In the genomic region with DNA sequence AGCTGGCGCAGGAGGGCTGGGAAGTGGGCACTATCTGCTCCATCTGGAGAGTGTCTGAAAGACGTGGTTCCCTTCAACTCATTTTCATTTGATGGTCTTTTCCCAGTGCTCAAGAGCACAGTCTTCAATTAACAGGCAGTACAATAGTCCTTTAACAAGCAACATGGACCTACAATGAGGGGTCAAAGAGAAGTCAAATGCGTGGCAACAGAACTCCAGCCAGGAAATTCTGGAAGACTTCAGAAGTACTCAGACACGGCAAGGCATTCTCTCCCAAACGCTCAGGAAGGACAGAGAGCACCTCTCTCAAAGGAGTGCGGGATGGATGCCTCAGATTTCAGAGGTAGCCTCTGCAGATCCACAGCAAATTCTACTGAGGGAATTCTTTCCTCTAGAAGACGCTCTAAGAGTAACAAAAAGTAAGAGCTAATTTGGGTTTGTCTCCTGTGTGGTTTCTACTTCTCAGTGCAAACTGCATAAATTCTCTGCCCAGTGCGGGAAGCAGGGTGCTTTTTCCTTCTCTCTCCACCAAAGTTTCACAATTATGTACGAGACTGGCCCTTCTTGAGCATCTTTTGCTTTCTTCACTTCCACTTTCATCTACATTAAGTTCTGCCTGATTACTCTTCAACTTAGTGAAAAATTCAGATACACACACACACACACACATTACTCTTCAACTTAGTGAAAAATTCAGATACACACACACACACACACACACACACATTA, we compare ENCODE assay signal across 10 cellular contexts. TPM values are rescaled to one million over a fixed set of nuclear protein-coding genes. Genes with fewer than 3 reads are reported as not detected.
A peak's percentile ranks its signal among the peaks of the same experiment; 100 is the strongest.
DNase-seq lines count a peak whose midpoint lies in the region; ATAC-seq, FAIRE-seq and TF ChIP-seq lines count a peak whose summit lies in the region.
"Had no signal": no experiment of that assay in that cellular context is flagged by ENCODE, and none has a peak within 500 bp of the region (broad histone marks: within the 10 kb centered on the region; RNA-seq: fewer than 3 reads in every experiment).

No MANE protein-coding gene starts in this region.

- dilution Hi-C loops in mammary epithelial cell (cut with HindIII; ENCODE audit: low sequenced_read_pairs) = loop anchor here (5.0 kb wide), 2 partner anchors 35 to 65 kb away; no protein-coding TSS in a partner anchor

- no peaks in the 10 kb centered on the region for H3K9me3 ChIP-seq in mammary epithelial cell (replicated peaks; ENCODE audit: insufficient read depth, low read length)
- H3K9me3 ChIP-seq in uterus = no peaks in the 10 kb centered on the region

- no peak overlapping the region for H3K4me2 ChIP-seq in mammary epithelial cell (ENCODE audit: insufficient read depth, low read depth, low read length)

- TF ChIP-seq POLR2A in uterus (IDR thresholded peaks at IDR 0.05) = no peak

- intact Hi-C loops in mammary epithelial cell (cut with micrococcal nuclease) = no loop called here
- intact Hi-C loops in uterus (cut with DNase I; ENCODE audit: low total_unique reads) = no loop called here

- DNase-seq in SIG-M5 treated with dmso at 0.1 percent for 504 hours (lab: John Stamatoyannopoulos, UW; ENCODE audit: unreplicated experiment) (peak; percentile 78), SIG-M5 (lab: John Stamatoyannopoulos, UW) (no peak), mammary epithelial cell (no peak), uterus (no peak), frontal cortex (ENCODE audit: low spot score in 2 of 2) (no peak), SHP77 (lab: John Stamatoyannopoulos, UW) (no peak)
- no peak for DNase-seq in stimulated activated CD4-positive, alpha-beta T cell treated with anti-CD3 and anti-CD28 coated beads, Interleukin-2, amount 100 ng/mL, for 24 hours
- DNase-seq: left cardiac atrium, SHP77 treated with DMSO at 0.1 percent for 48 hours had no signal

- peak overlapping the region; percentile 25 for H3K9ac ChIP-seq in mammary epithelial cell (ENCODE audit: insufficient read depth, low read length)

- CTCF ChIA-PET in mammary epithelial cell (lab: Charles Lee; ENCODE audit: low non-redundant PET) = no interaction called here

- H2AFZ ChIP-seq in mammary epithelial cell (ENCODE audit: low read depth, low read length) = no peak overlapping the region

- no peak for FAIRE-seq in frontal cortex (lab: Jason Lieb, UNC)

- no TSS peak for BruUV-seq in mammary epithelial cell (replicated peaks; lab: Mats Ljungman, UMichigan)

- TF ChIP-seq CTCF in mammary epithelial cell (conservative IDR thresholded peaks at IDR 0.05 in 1 of 2, IDR thresholded peaks at IDR 0.05 in 1 of 2; ENCODE audit: extremely low read depth in 1 of 2, insufficient read depth in 1 of 2, low read depth in 1 of 2, low read length in 2 of 2) = no peak
- TF ChIP-seq CTCF in uterus (IDR thresholded peaks at IDR 0.05) = no peak

- ATAC-seq in HG03103 (IDR thresholded peaks at IDR 0.05; ENCODE audit: low read depth, unreplicated experiment) = peak; percentile 56
- ATAC-seq: left cardiac atrium had no signal

- H3K36me3 ChIP-seq in mammary epithelial cell (ENCODE audit: insufficient read depth, low read length) (peaks cover 2% of the 10 kb centered on the region), uterus (no peaks in the 10 kb centered on the region)

- H4K20me1 ChIP-seq in mammary epithelial cell (ENCODE audit: insufficient read depth, low read length) = no peaks in the 10 kb centered on the region

- H3K27ac ChIP-seq in mammary epithelial cell (ENCODE audit: insufficient read depth, low read depth, low read length) (peak overlapping the region; percentile 61), uterus (peak overlapping the region; percentile 12 to 48)

- peaks cover 90% of the 10 kb centered on the region for H3K79me2 ChIP-seq in mammary epithelial cell (ENCODE audit: insufficient read depth, low read length)

- no peak overlapping the region for H3K4me3 ChIP-seq in mammary epithelial cell (replicated peaks in 1 of 3; ENCODE audit: insufficient read depth in 1 of 3, low read depth in 2 of 3, low read length in 3 of 3)
- H3K4me3 ChIP-seq in uterus = no peak overlapping the region

- H3K27me3 ChIP-seq in mammary epithelial cell (ENCODE audit: insufficient read depth, low read length) (no peaks in the 10 kb centered on the region), uterus (no peaks in the 10 kb centered on the region)

- 96% methylated on average over 6 of the region's 9 CpGs for WGBS in mammary epithelial cell (ENCODE audit: low coverage, missing lambda C conversion rate)

- in situ Hi-C loops in mammary epithelial cell (cut with MboI; ENCODE audit: low sequenced_read_pairs in 2 of 2) = no loop called here

- H3K4me1 ChIP-seq in mammary epithelial cell (ENCODE audit: insufficient read depth, low read length) = peaks cover 47% of the 10 kb centered on the region
- H3K4me1 ChIP-seq in uterus = peaks cover 7 to 14% of the 10 kb centered on the region in 2 donors

RNA-seq across cellular contexts. Expression of a gene that starts 56.4 kb away (rescaled TPM):
- total RNA-seq in mammary epithelial cell (10 to 100 TPM; 52.5 to 53.5 TPM), uterus (100 to 1,000 TPM in 1 of 4 donors, 10 to 100 TPM in 3; 14.7 to 127 (median 28.0) TPM), frontal cortex (23.2 TPM)
- 11.5 TPM for polyA plus RNA-seq in mammary epithelial cell
- polyA minus RNA-seq in mammary epithelial cell = 20.2 TPM
